12 cellular contexts compared by ENCODE assay signal in the genomic region with DNA sequence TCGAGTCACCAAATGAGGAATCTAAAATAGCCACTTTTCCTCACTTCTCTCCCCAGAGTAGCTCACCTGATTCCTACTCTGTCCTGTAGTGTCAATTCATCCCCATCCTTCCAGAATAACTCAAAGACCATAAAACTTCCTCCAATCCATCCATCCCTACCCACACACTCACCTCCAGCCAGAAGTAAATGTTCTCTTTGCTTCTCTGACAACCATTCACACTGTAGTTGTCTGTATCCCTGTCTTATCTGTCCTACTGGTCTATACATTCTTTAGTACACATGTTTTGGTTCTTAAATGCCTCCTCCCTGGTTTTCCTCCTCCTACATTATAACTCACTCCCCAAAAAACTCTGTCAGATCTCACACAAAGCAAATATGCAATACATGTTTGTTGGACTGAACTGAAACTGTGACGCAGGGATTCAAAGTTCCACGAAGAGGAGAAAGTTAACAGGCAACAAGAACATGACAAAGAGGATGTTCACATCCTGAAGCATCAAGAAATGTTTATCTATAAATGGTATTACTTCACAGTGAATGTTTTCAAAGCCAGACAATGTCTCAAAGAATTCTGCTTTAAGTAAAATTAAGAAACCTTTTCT. TPM values are rescaled to one million over a fixed set of nuclear protein-coding genes. Genes with fewer than 3 reads are reported as not detected.
DNase-seq lines count a peak whose midpoint lies in the region; ATAC-seq, FAIRE-seq and TF ChIP-seq lines count a peak whose summit lies in the region.
"Had no signal": no experiment of that assay in that cellular context is flagged by ENCODE, and none has a peak within 500 bp of the region (broad histone marks: within the 10 kb centered on the region; RNA-seq: fewer than 3 reads in every experiment).

No MANE protein-coding gene starts in this region.

- H3K9me3 ChIP-seq in tibial artery = no peaks in the 10 kb centered on the region

- ATAC-seq in activated T-cell treated with anti-CD3 and anti-CD28 coated beads, Interleukin-2, amount 50 U/mL, for 72 hours (replicated peaks in 1 of 2) = peak; percentile 5 to 17

- intact Hi-C loops in tibial artery (cut with DNase I; ENCODE audit: low total_unique reads) = no loop called here

- no peak overlapping the region for H3K4me3 Mint-ChIP-seq in activated T-cell treated with anti-CD3 and anti-CD28 coated beads, Interleukin-2, amount 50 U/mL, for 72 hours

- H3K4me1 Mint-ChIP-seq in activated T-cell treated with anti-CD3 and anti-CD28 coated beads, Interleukin-2, amount 50 U/mL, for 72 hours (ENCODE audit: low read depth) = peaks cover 39% of the 10 kb centered on the region

- H3K4me1 ChIP-seq in tibial artery = peaks cover 0 to 95% (median 42%) of the 10 kb centered on the region in 4 donors

- TF ChIP-seq CTCF in tibial artery (IDR thresholded peaks at IDR 0.05) = no peak

- peak overlapping the region; percentile 55 to 57 for H3K27ac ChIP-seq in tibial artery
- H3K27ac ChIP-seq: C4-2B had no signal

- FAIRE-seq in urothelium cell line (lab: Jason Lieb, UNC) = no peak
- FAIRE-seq: small intestine had no signal

- peak overlapping the region in 1 of 2 donors; percentile 1 for H3K4me3 ChIP-seq in tibial artery

- no peaks in the 10 kb centered on the region for H3K27me3 ChIP-seq in tibial artery

- no peak overlapping the region for H3K27ac Mint-ChIP-seq in activated T-cell treated with anti-CD3 and anti-CD28 coated beads, Interleukin-2, amount 50 U/mL, for 72 hours

- no peaks in the 10 kb centered on the region for H3K9me3 Mint-ChIP-seq in activated T-cell treated with anti-CD3 and anti-CD28 coated beads, Interleukin-2, amount 50 U/mL, for 72 hours

- DNase-seq in activated T-cell treated with anti-CD3 and anti-CD28 coated beads, Interleukin-2, amount 50 U/mL, for 72 hours = peak in 1 of 2 donors; percentile 30
- no peak for DNase-seq in activated T-cell treated with anti-CD3 and anti-CD28 coated beads, Interleukin-2, amount 50 U/mL, for 1 hour
- DNase-seq in amniotic epithelial cell (ENCODE audit: low read depth) = peak; percentile 90
- peak; percentile 13 for DNase-seq in kidney tubule cell (ENCODE audit: low spot score)
- DNase-seq in tibial artery = no peak
- no peak for DNase-seq in urothelium cell line (ENCODE audit: low spot score)
- DNase-seq in NCI-H1105 treated with DMSO at 0.1 percent for 48 hours (lab: John Stamatoyannopoulos, UW) = no peak
- no peak for DNase-seq in DMS 273 treated with DMSO at 0.1 percent for 48 hours (lab: John Stamatoyannopoulos, UW)
- DNase-seq: activated CD4-positive, CD25-positive, alpha-beta regulatory T cell treated with anti-CD3 and anti-CD28 coated beads, Interleukin-2, amount 50 U/mL, for 72 hours; NCI-H82; small intestine had no signal

- H3K36me3 ChIP-seq in tibial artery = no peaks in the 10 kb centered on the region

- H3K36me3 Mint-ChIP-seq in activated T-cell treated with anti-CD3 and anti-CD28 coated beads, Interleukin-2, amount 50 U/mL, for 72 hours (ENCODE audit: insufficient read depth in 2 of 2) = no peaks in the 10 kb centered on the region

- H3K27me3 Mint-ChIP-seq in activated T-cell treated with anti-CD3 and anti-CD28 coated beads, Interleukin-2, amount 50 U/mL, for 72 hours (ENCODE audit: low read depth) = no peaks in the 10 kb centered on the region

RNA-seq across cellular contexts. Expression of a gene that starts 11.0 kb away (rescaled TPM):
- total RNA-seq in activated T-cell treated with anti-CD3 and anti-CD28 coated beads, Interleukin-2, amount 50 U/mL, for 72 hours = 10 to 100 TPM; 54.6 to 58.1 TPM

Comparison
In these comparisons a context has a peak if more than half of its experiments do, and no peak if none do; other contexts are left out.
1. DNase-seq: peak in amniotic epithelial cell (single experiment) and kidney tubule cell (single experiment); none in activated T-cell treated with anti-CD3 and anti-CD28 coated beads, Interleukin-2, amount 50 U/mL, for 1 hour (single experiment), tibial artery (0 of 2), urothelium cell line (single experiment), NCI-H1105 treated with DMSO at 0.1 percent for 48 hours (single experiment) and DMS 273 treated with DMSO at 0.1 percent for 48 hours (single experiment).